8 cellular contexts compared by ENCODE assay signal in the genomic region with DNA sequence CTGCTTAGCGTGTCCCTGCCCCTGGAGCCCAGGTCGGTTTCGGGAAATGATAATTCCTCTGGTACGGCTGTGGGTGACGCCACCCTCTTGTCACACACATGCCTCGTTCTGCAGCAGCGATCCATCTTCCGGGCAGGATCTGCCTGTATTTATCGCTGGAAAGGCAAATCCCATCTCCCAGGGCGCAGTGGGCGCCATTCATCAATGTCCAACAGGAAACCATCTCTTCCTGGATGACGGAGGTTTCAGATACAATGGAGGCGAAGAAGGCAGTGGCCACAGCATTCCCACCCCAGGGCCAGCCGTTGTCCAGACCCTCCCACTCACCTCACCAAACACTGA.
"Had no signal": no experiment of that assay in that cellular context is flagged by ENCODE, and none has a peak within 500 bp of the region (broad histone marks: within the 10 kb centered on the region; RNA-seq: fewer than 3 reads in every experiment).

No MANE protein-coding gene starts in this region.

- H3K27me3 ChIP-seq: upper lobe of left lung had no signal

- H3K36me3 ChIP-seq: breast epithelium, left ventricle myocardium inferior, thoracic aorta, upper lobe of left lung had no signal

- H3K4me1 ChIP-seq: breast epithelium, left ventricle myocardium inferior had no signal

- ATAC-seq: sciatic nerve had no signal

- DNase-seq: left ventricle myocardium inferior, natural killer cell, upper lobe of left lung had no signal

- H3K4me3 ChIP-seq: breast epithelium, left ventricle myocardium inferior, lung, skin epidermis, thoracic aorta, upper lobe of left lung had no signal

- H3K9me3 ChIP-seq: breast epithelium, upper lobe of left lung had no signal

- H3K27ac ChIP-seq: breast epithelium, left ventricle myocardium inferior, skin epidermis, thoracic aorta, upper lobe of left lung had no signal
